Comparison of ENCODE assay signal across 8 cellular contexts in the genomic region with DNA sequence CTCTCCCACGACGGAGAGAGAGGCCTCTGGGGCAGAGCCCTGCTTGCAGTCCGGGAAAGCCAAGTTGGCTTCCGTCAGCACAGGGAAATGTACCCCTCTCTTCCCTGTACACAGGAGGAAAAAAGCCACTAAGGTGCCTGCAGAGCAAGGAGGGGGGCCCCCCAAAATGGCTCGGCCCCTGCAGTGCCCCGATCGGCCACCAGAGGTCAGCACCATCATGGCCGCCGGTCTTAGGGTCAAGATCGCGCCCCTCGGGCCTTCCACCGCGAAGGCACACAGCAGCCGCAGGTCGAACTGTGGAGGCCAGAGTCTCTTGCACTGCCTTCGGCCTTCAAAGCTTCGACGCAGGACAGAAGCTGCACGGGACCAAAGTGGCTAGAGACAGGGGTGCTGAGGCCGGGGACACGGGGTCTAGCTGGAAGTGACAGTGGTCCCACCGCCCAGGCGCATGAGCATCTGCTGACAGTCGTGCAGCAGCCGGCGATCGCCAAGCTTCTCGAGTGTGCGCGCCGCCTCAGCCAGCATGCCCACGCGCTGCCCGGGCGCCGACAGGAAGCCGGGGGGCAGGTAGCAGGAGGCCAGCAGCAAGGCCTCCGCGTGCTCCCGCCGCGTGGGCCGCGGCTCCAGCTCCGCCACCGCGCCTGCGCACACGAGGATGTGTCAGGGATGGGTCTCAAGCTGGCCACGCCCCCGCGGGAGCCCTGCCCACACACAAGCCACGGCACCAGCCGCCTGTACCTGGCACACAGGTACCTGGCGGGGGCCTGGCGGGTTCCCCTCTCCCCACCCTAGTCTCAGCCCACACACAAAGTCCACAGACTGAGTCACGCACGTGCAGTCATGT. TPM values are rescaled to one million over a fixed set of nuclear protein-coding genes. Genes with fewer than 3 reads are reported as not detected.
DNase-seq lines count a peak whose midpoint lies in the region; ATAC-seq and TF ChIP-seq lines count a peak whose summit lies in the region.

No MANE protein-coding gene starts in this region.

- H3K4me1 ChIP-seq in Loucy (ENCODE audit: insufficient read depth, low read length, poor library complexity, severe bottlenecking) = no peaks in the 10 kb centered on the region

- H3K9me3 ChIP-seq in Loucy (ENCODE audit: insufficient read depth, low read depth, low read length) = no peaks in the 10 kb centered on the region

- no peaks in the 10 kb centered on the region for H3K27me3 ChIP-seq in Loucy (ENCODE audit: insufficient read depth, low read length, poor library complexity, severe bottlenecking)

- no peak overlapping the region for H3K4me2 ChIP-seq in Loucy (ENCODE audit: low read depth, low read length, poor library complexity, severe bottlenecking)

- H3K9me2 ChIP-seq in Loucy (replicated peaks; ENCODE audit: low read depth, low read length) = no peaks in the 10 kb centered on the region

- CTCF ChIA-PET in activated CD8-positive, alpha-beta T cell treated with anti-CD3 and anti-CD28 coated beads, Interleukin-2, amount 10 ng/mL, durations not matched to agents 7 days and 5 days (lab: Charles Lee) = interaction anchor here (0.8 to 4.2 kb wide), 18 partner anchors 9 to 221 kb away, joined by 3 to 43 read pairs (median 6); partner anchors contain the start of gene SREBF1

- peaks cover 4% of the 10 kb centered on the region; the same call in 1 of the 2 replicates for H3F3A ChIP-seq in Loucy (ENCODE audit: low read depth)

- H3K27ac Mint-ChIP-seq in activated CD8-positive, alpha-beta T cell treated with anti-CD3 and anti-CD28 coated beads, Interleukin-2, amount 10 ng/mL, durations not matched to agents 7 days and 5 days = no peak overlapping the region
- peak overlapping the region; percentile 13 to 67 for H3K27ac Mint-ChIP-seq in effector memory CD8-positive, alpha-beta T cell
- H3K27ac Mint-ChIP-seq in mesothelial cell of epicardium = peak overlapping the region; percentile 89

- peak; percentile 97 for TF ChIP-seq CTCF in GM12865 (IDR thresholded peaks at IDR 0.05; ENCODE audit: insufficient read depth, low read depth, low read length, missing control alignments)
- TF ChIP-seq CTCF in Loucy (conservative IDR thresholded peaks at IDR 0.05; ENCODE audit: low read length) = peak; percentile 99
- TF ChIP-seq CTCF in mesothelial cell of epicardium (IDR thresholded peaks at IDR 0.05; ENCODE audit: unreplicated experiment) = peak; percentile 99

- peaks cover 48% of the 10 kb centered on the region for H3K36me3 Mint-ChIP-seq in activated CD8-positive, alpha-beta T cell treated with anti-CD3 and anti-CD28 coated beads, Interleukin-2, amount 10 ng/mL, durations not matched to agents 7 days and 5 days (ENCODE audit: low read depth)
- H3K36me3 Mint-ChIP-seq in effector memory CD8-positive, alpha-beta T cell (ENCODE audit: insufficient read depth) = peaks cover 88% of the 10 kb centered on the region
- peaks cover 3% of the 10 kb centered on the region for H3K36me3 Mint-ChIP-seq in mesothelial cell of epicardium

- H4K20me1 ChIP-seq in Loucy (ENCODE audit: insufficient read depth, low read length, poor library complexity, severe bottlenecking) = peaks cover 8% of the 10 kb centered on the region

- H3K4me3 Mint-ChIP-seq in activated CD8-positive, alpha-beta T cell treated with anti-CD3 and anti-CD28 coated beads, Interleukin-2, amount 10 ng/mL, durations not matched to agents 7 days and 5 days = no peak overlapping the region
- H3K4me3 Mint-ChIP-seq in effector memory CD8-positive, alpha-beta T cell = peak overlapping the region in 1 of 2 donors; percentile 18
- no peak overlapping the region for H3K4me3 Mint-ChIP-seq in mesothelial cell of epicardium

- H3K27me3 Mint-ChIP-seq in activated CD8-positive, alpha-beta T cell treated with anti-CD3 and anti-CD28 coated beads, Interleukin-2, amount 10 ng/mL, durations not matched to agents 7 days and 5 days (ENCODE audit: low read depth) = no peaks in the 10 kb centered on the region
- no peaks in the 10 kb centered on the region for H3K27me3 Mint-ChIP-seq in effector memory CD8-positive, alpha-beta T cell
- no peaks in the 10 kb centered on the region for H3K27me3 Mint-ChIP-seq in mesothelial cell of epicardium (ENCODE audit: low read depth)

- H2AFZ ChIP-seq in Loucy (ENCODE audit: low read length) = no peak overlapping the region

- H3K4me3 ChIP-seq in GM12865 (ENCODE audit: low read depth, low read length) (no peak overlapping the region), Loucy (ENCODE audit: low read length, poor library complexity, severe bottlenecking) (no peak overlapping the region)

- peaks cover 34% of the 10 kb centered on the region for H3K4me1 Mint-ChIP-seq in activated CD8-positive, alpha-beta T cell treated with anti-CD3 and anti-CD28 coated beads, Interleukin-2, amount 10 ng/mL, durations not matched to agents 7 days and 5 days (ENCODE audit: low read depth)
- peaks cover 0 to 10% of the 10 kb centered on the region in 2 donors for H3K4me1 Mint-ChIP-seq in effector memory CD8-positive, alpha-beta T cell (ENCODE audit: low read depth in 2 of 2)
- H3K4me1 Mint-ChIP-seq in mesothelial cell of epicardium = peaks cover 31% of the 10 kb centered on the region

- no peaks in the 10 kb centered on the region for H3K9me3 Mint-ChIP-seq in activated CD8-positive, alpha-beta T cell treated with anti-CD3 and anti-CD28 coated beads, Interleukin-2, amount 10 ng/mL, durations not matched to agents 7 days and 5 days (ENCODE audit: insufficient read depth)
- H3K9me3 Mint-ChIP-seq in effector memory CD8-positive, alpha-beta T cell = no peaks in the 10 kb centered on the region
- H3K9me3 Mint-ChIP-seq in mesothelial cell of epicardium = no peaks in the 10 kb centered on the region

- DNase-seq in GM12865 (ENCODE audit: low read depth) = peak; percentile 79
- DNase-seq in activated CD8-positive, alpha-beta T cell treated with anti-CD3 and anti-CD28 coated beads, Interleukin-2, amount 10 ng/mL, durations not matched to agents 7 days and 5 days = peak; percentile 66
- DNase-seq in effector memory CD8-positive, alpha-beta T cell = peak; percentile 66 to 77 (median 70)
- peak in 1 of 2 experiments; percentile 86 for DNase-seq in mesothelial cell of epicardium (ENCODE audit: low spot score in 2 of 2, unreplicated experiment in 2 of 2)
- DNase-seq in stimulated activated CD8-positive, alpha-beta memory T cell treated with anti-CD3 and anti-CD28 coated beads, Interleukin-4, amount 100 ng/mL, for 48 hours = peak; percentile 87

- ATAC-seq in activated CD8-positive, alpha-beta T cell treated with anti-CD3 and anti-CD28 coated beads, Interleukin-2, amount 10 ng/mL, durations not matched to agents 7 days and 5 days = peak; percentile 44
- ATAC-seq in effector memory CD8-positive, alpha-beta T cell (replicated peaks) = peak; percentile 59
- ATAC-seq in HG03342 (IDR thresholded peaks at IDR 0.05; ENCODE audit: unreplicated experiment) (no peak), GM18909 (IDR thresholded peaks at IDR 0.05; ENCODE audit: poor library complexity, unreplicated experiment) (no peak)

- no peak overlapping the region for H3K9ac ChIP-seq in Loucy (ENCODE audit: low read depth, low read length, poor library complexity, severe bottlenecking)

- POLR2A ChIA-PET in activated CD8-positive, alpha-beta T cell treated with anti-CD3 and anti-CD28 coated beads, Interleukin-2, amount 10 ng/mL, durations not matched to agents 7 days and 5 days (lab: Charles Lee) = interaction anchor here (1.0 to 1.4 kb wide), 3 partner anchors 10 to 43 kb away, joined by 3 to 6 read pairs (median 5); partner anchors contain the start of gene SREBF1

- peaks cover 13% of the 10 kb centered on the region; the same call in 1 of the 2 replicates for H3K36me3 ChIP-seq in Loucy (ENCODE audit: insufficient read depth, low read length)

- H3K79me2 ChIP-seq in Loucy (ENCODE audit: insufficient read depth, low read length) = no peaks in the 10 kb centered on the region

RNA-seq across cellular contexts. Expression of gene SREBF1, which starts 24.4 kb away (rescaled TPM):
- 100 to 1,000 TPM; 212 to 254 TPM for total RNA-seq in activated CD8-positive, alpha-beta T cell treated with anti-CD3 and anti-CD28 coated beads, Interleukin-2, amount 10 ng/mL, durations not matched to agents 7 days and 5 days
- total RNA-seq in mesothelial cell of epicardium = 179 to 187 TPM (median 181 TPM) in 3 replicates

Comparison
In these comparisons a context has a peak if more than half of its experiments do, and no peak if none do; other contexts are left out.
1. ATAC-seq: peak in activated CD8-positive, alpha-beta T cell treated with anti-CD3 and anti-CD28 coated beads, Interleukin-2, amount 10 ng/mL, durations not matched to agents 7 days and 5 days (single experiment) and effector memory CD8-positive, alpha-beta T cell (single experiment); none in HG03342 (single experiment) and GM18909 (single experiment).
2. Peak in every context shown above with its lines, with median percentiles within 50 percentile points of each other: CTCF ChIP-seq.